1 cellular context compared by ENCODE assay signal in genomic region chr3:133576169-133576568, GRCh38.
TF ChIP-seq lines count a peak whose summit lies in the region.

No MANE protein-coding gene starts in this region.

TF ChIP-seq in SK-N-SH, 30 proteins besides CTCF, POLR2A, EP300 and RAD21 (continued from another document):
- no peak for TF ChIP-seq EZH2phosphoT487 (IDR thresholded peaks at IDR 0.05; ENCODE audit: borderline replicate concordance, low read depth)
- TF ChIP-seq ELF1 (IDR thresholded peaks at IDR 0.05), result no peak
